In the genomic region with DNA sequence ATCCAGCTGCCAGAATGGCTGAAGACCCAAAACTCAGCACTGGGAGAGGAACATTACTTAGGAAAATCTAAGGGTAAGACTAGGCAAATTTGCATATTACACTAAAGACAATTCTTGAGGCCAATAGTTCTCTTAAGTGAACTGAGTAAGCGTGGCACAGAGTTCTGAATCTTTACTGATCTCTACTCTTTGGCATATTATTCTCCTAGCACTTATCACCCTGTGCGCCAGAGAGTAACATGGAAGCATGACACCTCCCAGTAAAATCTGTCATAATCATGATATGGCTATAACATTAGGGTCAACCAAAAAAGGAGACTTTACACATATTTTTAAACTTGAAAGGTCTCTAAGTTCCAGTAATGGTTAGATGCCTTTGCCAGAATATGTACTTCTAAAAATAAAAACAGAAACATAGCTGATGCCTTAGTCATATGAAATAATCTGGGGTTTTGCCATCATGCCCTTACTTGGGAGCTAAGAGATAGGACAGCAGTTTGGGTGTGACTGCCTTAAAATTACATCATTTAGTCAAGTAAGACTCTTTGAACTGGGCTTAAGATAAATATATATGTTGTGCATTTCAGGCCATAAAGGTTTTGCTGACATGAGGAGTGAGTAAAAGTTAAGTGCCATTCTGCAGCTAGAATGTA, we compare ENCODE assay signal across 11 cellular contexts.
DNase-seq lines count a peak whose midpoint lies in the region; ATAC-seq and TF ChIP-seq lines count a peak whose summit lies in the region.
"Had no signal": no experiment of that assay in that cellular context is flagged by ENCODE, and none has a peak within 500 bp of the region (broad histone marks: within the 10 kb centered on the region; RNA-seq: fewer than 3 reads in every experiment).

No MANE protein-coding gene starts in this region.

- dilution Hi-C loops in IMR-90 (cut with HindIII; ENCODE audit: low sequenced_read_pairs, unreplicated experiment), result loop anchor here (25.0 kb wide), 1 partner anchor 563 kb away; a partner anchor contains a TSS

- H2AFZ ChIP-seq in IMR-90 (replicated peaks; ENCODE audit: low read length, poor library complexity), result no peak overlapping the region
- H2AFZ ChIP-seq: hepatocyte had no signal

- peak overlapping the region; percentile 84 for H2BK120ac ChIP-seq in IMR-90 (ENCODE audit: low read depth, low read length)

- no peak overlapping the region for H3K9ac ChIP-seq in IMR-90 (ENCODE audit: low read depth, low read length)

- H3K9me3 ChIP-seq in IMR-90 (ENCODE audit: control insufficient read depth, insufficient read depth, low read length) (no peaks in the 10 kb centered on the region), left lung (no peaks in the 10 kb centered on the region)
- H3K9me3 ChIP-seq: upper lobe of left lung had no signal

- peak overlapping the region; percentile 88 for H3K4ac ChIP-seq in IMR-90 (ENCODE audit: low read depth, low read length)

- DNase-seq in ACHN (peak; percentile 6), IMR-90 (peak; percentile 80), choroid plexus epithelial cell (ENCODE audit: low read depth) (peak; percentile 88), left lung (no peak), OCI-M2 (lab: John Stamatoyannopoulos, UW; ENCODE audit: unreplicated experiment) (no peak), cerebellar cortex (ENCODE audit: low spot score) (no peak)
- DNase-seq: activated CD8-positive, alpha-beta T cell treated with anti-CD3 and anti-CD28 coated beads for 36 hours; upper lobe of left lung had no signal

- no peaks in the 10 kb centered on the region for H3K79me1 ChIP-seq in IMR-90 (ENCODE audit: low read depth in 1 of 2, low read length in 2 of 2)

- H3K56ac ChIP-seq in IMR-90 (ENCODE audit: extremely low read depth, insufficient read depth, low read length), result peak overlapping the region; percentile 16; the same call in 1 of the 2 replicates

- no peak overlapping the region for H2AK9ac ChIP-seq in IMR-90 (replicated peaks; ENCODE audit: low read depth, low read length, poor library complexity)

- peak overlapping the region; percentile 55; the same call in 1 of the 2 replicates for H2AK5ac ChIP-seq in IMR-90 (ENCODE audit: low read depth, low read length)

- H2BK5ac ChIP-seq in IMR-90 (ENCODE audit: low read depth, low read length, poor library complexity, severe bottlenecking), result peak overlapping the region; percentile 41

- WGBS in IMR-90 (ENCODE audit: extremely low coverage in 2 of 2, insufficient read length in 1 of 2), 2 experiments, result no CpG with 5 or more reads among the region's 2 CpGs

- no peak for TF ChIP-seq RAD21 in IMR-90 (IDR thresholded peaks at IDR 0.05; ENCODE audit: low read length)

- POLR2A ChIA-PET in IMR-90 (lab: Charles Lee; ENCODE audit: unreplicated experiment), result no interaction called here

- H3K27ac ChIP-seq in IMR-90 (ENCODE audit: insufficient read depth, low read length), result peak overlapping the region; percentile 20
- peak overlapping the region in 1 of 2 donors; percentile 8 for H3K27ac ChIP-seq in left lung
- H3K27ac ChIP-seq: hepatocyte had no signal

- intact Hi-C loops in IMR-90 (cut with micrococcal nuclease), result no loop called here
- intact Hi-C loops in left lung (cut with DNase I), result no loop called here

- peak overlapping the region; percentile 88; the same call in 1 of the 2 replicates for H3K14ac ChIP-seq in IMR-90 (replicated peaks; ENCODE audit: low read depth, low read length)

- TF ChIP-seq CTCF in IMR-90 (conservative IDR thresholded peaks at IDR 0.05; ENCODE audit: low read depth, low read length) (no peak), choroid plexus epithelial cell (conservative IDR thresholded peaks at IDR 0.05; ENCODE audit: low read depth, low read length) (no peak), left lung (IDR thresholded peaks at IDR 0.05) (no peak)

- H2BK20ac ChIP-seq in IMR-90 (ENCODE audit: low read depth, low read length), result peak overlapping the region; percentile 85

- H3K36me3 ChIP-seq in IMR-90 (ENCODE audit: control insufficient read depth, insufficient read depth, low read length) (no peaks in the 10 kb centered on the region), left lung (no peaks in the 10 kb centered on the region)
- H3K36me3 ChIP-seq: upper lobe of left lung had no signal

- H3K4me1 ChIP-seq in IMR-90 (ENCODE audit: control insufficient read depth, insufficient read depth, low read length) (peaks cover 8% of the 10 kb centered on the region), left lung (no peaks in the 10 kb centered on the region)
- H3K4me1 ChIP-seq: upper lobe of left lung had no signal

- no TSS peak for BruUV-seq in IMR-90 (replicated peaks; lab: Mats Ljungman, UMichigan)

- no peak overlapping the region for H3K4me3 ChIP-seq in IMR-90 (ENCODE audit: insufficient read depth, low read depth, low read length)
- no peak overlapping the region for H3K4me3 ChIP-seq in choroid plexus epithelial cell (ENCODE audit: low read depth, low read length)
- H3K4me3 ChIP-seq in left lung, result no peak overlapping the region
- H3K4me3 ChIP-seq: hepatocyte, upper lobe of left lung had no signal

- TF ChIP-seq POLR2A in IMR-90 (IDR thresholded peaks at IDR 0.05; ENCODE audit: low read depth, low read length), result no peak

- H3K27me3 ChIP-seq in IMR-90 (ENCODE audit: control insufficient read depth, insufficient read depth, low read length), result no peaks in the 10 kb centered on the region
- no peaks in the 10 kb centered on the region for H3K27me3 ChIP-seq in left lung
- H3K27me3 ChIP-seq: hepatocyte, upper lobe of left lung had no signal

- H3K4me2 ChIP-seq in IMR-90 (ENCODE audit: low read depth, low read length), result peak overlapping the region; percentile 30
- H3K4me2 ChIP-seq: hepatocyte had no signal

- H3K23ac ChIP-seq in IMR-90 (ENCODE audit: low read depth, low read length), result peak overlapping the region; percentile 54

- CTCF ChIA-PET in IMR-90 (lab: Yijun Ruan, JAX), result no interaction called here

- H3K9me1 ChIP-seq in IMR-90 (ENCODE audit: insufficient read depth, low read length), result peaks cover 8% of the 10 kb centered on the region

- ATAC-seq in IMR-90 (ENCODE audit: low read depth) (peak; percentile 85), left lung (peak; percentile 25), HG03175 (IDR thresholded peaks at IDR 0.05; ENCODE audit: unreplicated experiment) (no peak), GM18861 (IDR thresholded peaks at IDR 0.05; ENCODE audit: unreplicated experiment) (no peak)
- ATAC-seq: activated CD8-positive, alpha-beta T cell treated with anti-CD3 and anti-CD28 coated beads for 36 hours had no signal

- no peaks in the 10 kb centered on the region for H4K20me1 ChIP-seq in IMR-90 (ENCODE audit: insufficient read depth, low read length)

- in situ Hi-C loops in ACHN (cut with HindIII; ENCODE audit: low pct_ligation_motif_present, low pct_unique_long_range_greater_than_20kb, low sequenced_read_pairs) (no loop called here), IMR-90 (cut with MboI; ENCODE audit: low sequenced_read_pairs) (no loop called here)

- peak overlapping the region; percentile 55 for H4K91ac ChIP-seq in IMR-90 (ENCODE audit: insufficient read depth, low read depth, low read length)

- H3K18ac ChIP-seq in IMR-90 (ENCODE audit: low read depth, low read length), result peak overlapping the region; percentile 55; the same call in 1 of the 2 replicates

- H4K8ac ChIP-seq in IMR-90 (ENCODE audit: low read depth in 2 of 2, low read length in 2 of 2), result peak overlapping the region in 1 of 2 experiments; percentile 53; a peak in 2 of 4 replicates

- 0 out of 3 replicates have a peak overlapping the region, but pooled peaks have one; percentile 10 for H2BK15ac ChIP-seq in IMR-90 (ENCODE audit: low read depth, low read length)

- H4K5ac ChIP-seq in IMR-90 (ENCODE audit: low read depth, low read length), result no peak overlapping the region

TF ChIP-seq in IMR-90, 13 proteins besides CTCF, POLR2A, EP300 and RAD21:
- TF ChIP-seq, protein P1, sequence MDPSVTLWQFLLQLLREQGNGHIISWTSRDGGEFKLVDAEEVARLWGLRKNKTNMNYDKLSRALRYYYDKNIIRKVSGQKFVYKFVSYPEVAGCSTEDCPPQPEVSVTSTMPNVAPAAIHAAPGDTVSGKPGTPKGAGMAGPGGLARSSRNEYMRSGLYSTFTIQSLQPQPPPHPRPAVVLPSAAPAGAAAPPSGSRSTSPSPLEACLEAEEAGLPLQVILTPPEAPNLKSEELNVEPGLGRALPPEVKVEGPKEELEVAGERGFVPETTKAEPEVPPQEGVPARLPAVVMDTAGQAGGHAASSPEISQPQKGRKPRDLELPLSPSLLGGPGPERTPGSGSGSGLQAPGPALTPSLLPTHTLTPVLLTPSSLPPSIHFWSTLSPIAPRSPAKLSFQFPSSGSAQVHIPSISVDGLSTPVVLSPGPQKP (IDR thresholded peaks at IDR 0.05; ENCODE audit: borderline replicate concordance, low read depth, low read length), result no peak
- TF ChIP-seq, protein P2, sequence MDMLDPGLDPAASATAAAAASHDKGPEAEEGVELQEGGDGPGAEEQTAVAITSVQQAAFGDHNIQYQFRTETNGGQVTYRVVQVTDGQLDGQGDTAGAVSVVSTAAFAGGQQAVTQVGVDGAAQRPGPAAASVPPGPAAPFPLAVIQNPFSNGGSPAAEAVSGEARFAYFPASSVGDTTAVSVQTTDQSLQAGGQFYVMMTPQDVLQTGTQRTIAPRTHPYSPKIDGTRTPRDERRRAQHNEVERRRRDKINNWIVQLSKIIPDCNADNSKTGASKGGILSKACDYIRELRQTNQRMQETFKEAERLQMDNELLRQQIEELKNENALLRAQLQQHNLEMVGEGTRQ (IDR thresholded peaks at IDR 0.05; ENCODE audit: low read depth, low read length), result no peak
- TF ChIP-seq FOS (IDR thresholded peaks at IDR 0.05; ENCODE audit: low read depth, low read length), result no peak; the same call in 1 of the 2 replicates
- TF ChIP-seq MAFK (IDR thresholded peaks at IDR 0.05; ENCODE audit: low read depth, low read length), result no peak
- TF ChIP-seq MAZ (IDR thresholded peaks at IDR 0.05; ENCODE audit: borderline replicate concordance, low read depth, low read length), result no peak
- TF ChIP-seq BHLHE40 (IDR thresholded peaks at IDR 0.05; ENCODE audit: low read depth, low read length), result no peak
- TF ChIP-seq RCOR1 (IDR thresholded peaks at IDR 0.05; ENCODE audit: insufficient replicate concordance, low read length), result no peak
- TF ChIP-seq RFX5 (IDR thresholded peaks at IDR 0.05; ENCODE audit: low read depth, low read length), result no peak
- TF ChIP-seq CHD1 (IDR thresholded peaks at IDR 0.05; ENCODE audit: low read depth, low read length), result no peak

Comparison
In these comparisons a context has a peak if more than half of its experiments do, and no peak if none do; other contexts are left out.
1. DNase-seq: peak in ACHN (single experiment), IMR-90 (single experiment) and choroid plexus epithelial cell (single experiment); none in left lung (0 of 2), OCI-M2 (single experiment) and cerebellar cortex (single experiment).
2. ATAC-seq: peak in IMR-90 (single experiment) and left lung (single experiment); none in HG03175 (single experiment) and GM18861 (single experiment).